In the genomic region with DNA sequence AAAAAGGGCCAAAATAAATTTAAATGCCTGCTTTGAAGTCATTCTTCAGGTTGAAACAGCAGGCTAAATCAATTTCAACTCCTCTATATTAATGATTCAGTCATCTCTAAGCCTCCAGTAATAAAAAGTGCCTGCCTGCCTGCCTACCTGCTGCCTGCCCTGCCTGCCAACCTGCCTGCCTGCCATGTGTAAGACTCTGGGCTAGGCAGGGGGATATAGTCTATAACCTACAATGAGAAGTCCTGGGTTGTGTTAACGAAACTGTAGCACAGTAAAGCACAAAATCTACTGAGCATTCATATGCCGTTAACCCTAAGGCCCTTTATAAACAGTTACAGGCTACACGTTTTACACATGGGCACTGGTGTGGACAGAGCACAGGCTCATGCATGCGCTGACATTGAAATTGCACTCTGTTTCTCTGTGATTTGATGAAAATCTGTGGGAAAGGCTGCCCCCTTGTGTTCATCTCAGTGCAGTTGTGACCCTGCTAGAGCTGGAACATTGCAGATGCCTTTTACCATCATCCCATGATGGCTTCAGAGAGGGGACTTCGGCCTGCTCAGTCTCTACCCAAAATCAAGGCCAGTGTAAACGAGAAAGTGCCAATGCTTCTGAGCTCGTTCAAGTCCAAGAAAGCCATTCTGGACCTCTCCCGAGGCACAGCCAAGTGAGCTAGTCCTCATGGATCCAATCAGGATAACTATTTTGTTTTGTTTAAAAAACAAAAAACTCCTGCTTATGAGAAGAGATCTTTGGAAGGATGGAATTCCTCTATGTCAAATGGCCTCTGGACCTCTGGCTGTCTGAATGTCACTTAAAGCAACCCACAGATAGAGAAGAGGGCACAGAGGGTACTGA, we compare ENCODE assay signal across 8 cellular contexts.
A peak's percentile ranks its signal among the peaks of the same experiment; 100 is the strongest.
DNase-seq lines count a peak whose midpoint lies in the region; ATAC-seq and TF ChIP-seq lines count a peak whose summit lies in the region.

No MANE protein-coding gene starts in this region.

- ATAC-seq in left cardiac atrium (peak; percentile 89 to 92), HG03025 (IDR thresholded peaks at IDR 0.05; ENCODE audit: low FRiP score, unreplicated experiment) (no peak)

- no peaks in the 10 kb centered on the region for H3K79me2 ChIP-seq in SU-DHL-6 (ENCODE audit: insufficient read depth, low read length)

- H3F3A ChIP-seq in SU-DHL-6 (ENCODE audit: insufficient read depth): no peaks in the 10 kb centered on the region

- peak; percentile 85 to 93 for DNase-seq in HAP-1 (ENCODE audit: low spot score in 2 of 2)
- peak; percentile 52 for DNase-seq in MG63
- DNase-seq in adipocyte (ENCODE audit: low read depth): peak; percentile 92
- peak; percentile 65 for DNase-seq in left cardiac atrium
- peak; percentile 58 for DNase-seq in renal cortical epithelial cell (ENCODE audit: low read depth)

- H3K9ac ChIP-seq in SU-DHL-6 (ENCODE audit: low read length) (no peak overlapping the region), adipocyte (ENCODE audit: low read length) (no peak overlapping the region)

- peaks cover 2% of the 10 kb centered on the region; the same call in 1 of the 2 replicates for H3K4me1 ChIP-seq in HAP-1
- peaks cover 3% of the 10 kb centered on the region for H3K4me1 ChIP-seq in adipocyte (ENCODE audit: control insufficient read depth, insufficient read depth, low read length)

- peak; percentile 73 for TF ChIP-seq CTCF in GM12874 (IDR thresholded peaks at IDR 0.05; ENCODE audit: insufficient read depth, low read depth, low read length)
- peak; percentile 62 for TF ChIP-seq CTCF in SU-DHL-6 (IDR thresholded peaks at IDR 0.05; ENCODE audit: insufficient read depth, low read length, poor library complexity, severe bottlenecking)

- H3K4me2 ChIP-seq in SU-DHL-6 (ENCODE audit: low read depth, low read length, poor library complexity, severe bottlenecking): no peak overlapping the region

- H3K9me2 ChIP-seq in SU-DHL-6 (replicated peaks; ENCODE audit: insufficient read depth, low read length): no peaks in the 10 kb centered on the region

- no peaks in the 10 kb centered on the region for H4K20me1 ChIP-seq in SU-DHL-6 (ENCODE audit: low read depth, low read length)

- H3K27ac ChIP-seq in SU-DHL-6 (ENCODE audit: low read depth, low read length): no peak overlapping the region

- intact Hi-C loops in left cardiac atrium (cut with DNase I): loop anchor here in 1 of 2 donors (5.0 kb wide), 2 partner anchors 716 to 786 kb away; no protein-coding TSS in a partner anchor

- H3K4me3 ChIP-seq in HAP-1 (no peak overlapping the region), MG63 (no peak overlapping the region), SU-DHL-6 (ENCODE audit: insufficient read depth, low read length, poor library complexity, severe bottlenecking) (no peak overlapping the region), adipocyte (ENCODE audit: low read length) (no peak overlapping the region)

- H3K36me3 ChIP-seq in HAP-1 (replicated peaks) (no peaks in the 10 kb centered on the region), MG63 (no peaks in the 10 kb centered on the region; the same call in 1 of the 2 replicates), SU-DHL-6 (ENCODE audit: low read length) (no peaks in the 10 kb centered on the region), adipocyte (ENCODE audit: control insufficient read depth, insufficient read depth, low read length, severe bottlenecking) (no peaks in the 10 kb centered on the region)

- no peaks in the 10 kb centered on the region for H3K9me3 ChIP-seq in HAP-1
- H3K9me3 ChIP-seq in MG63: no peaks in the 10 kb centered on the region
- no peaks in the 10 kb centered on the region for H3K9me3 ChIP-seq in SU-DHL-6 (ENCODE audit: insufficient read depth, low read length)
- H3K9me3 ChIP-seq in adipocyte (ENCODE audit: control insufficient read depth, low read length): no peaks in the 10 kb centered on the region

- no peak overlapping the region for H2AFZ ChIP-seq in SU-DHL-6 (ENCODE audit: low read depth, low read length, severe bottlenecking)

- in situ Hi-C loops in HAP-1 (cut with MboI; ENCODE audit: low sequenced_read_pairs): no loop called here

- H3K27me3 ChIP-seq in HAP-1 (ENCODE audit: low read depth) (no peaks in the 10 kb centered on the region), MG63 (no peaks in the 10 kb centered on the region), SU-DHL-6 (ENCODE audit: low read length) (no peaks in the 10 kb centered on the region), adipocyte (replicated peaks; ENCODE audit: control insufficient read depth, insufficient read depth, low read length) (no peaks in the 10 kb centered on the region)
